Comparison of ENCODE assay signal across 10 cellular contexts in genomic region chr2:210477496-210477895, GRCh38. TPM values are rescaled to one million over a fixed set of nuclear protein-coding genes. Genes with fewer than 3 reads are reported as not detected.
DNase-seq lines count a peak whose midpoint lies in the region; ATAC-seq and TF ChIP-seq lines count a peak whose summit lies in the region.
"Had no signal": no experiment of that assay in that cellular context is flagged by ENCODE, and none has a peak within 500 bp of the region (broad histone marks: within the 10 kb centered on the region; RNA-seq: fewer than 3 reads in every experiment).

No MANE protein-coding gene starts in this region.

- H3K4me3 ChIP-seq in SK-N-MC (peak overlapping the region; percentile 88), endodermal cell (ENCODE audit: low read length) (peak overlapping the region; percentile 93), prostate gland (no peak overlapping the region)

- ATAC-seq in activated CD4-positive, alpha-beta T cell treated with anti-CD3 and anti-CD28 coated beads for 36 hours = no peak
- no peak for ATAC-seq in HG03442 (IDR thresholded peaks at IDR 0.05; ENCODE audit: unreplicated experiment)
- ATAC-seq: body of pancreas had no signal

- DNase-seq in activated CD4-positive, alpha-beta T cell treated with anti-CD3 and anti-CD28 coated beads for 36 hours = peak; percentile 56
- no peak for DNase-seq in activated CD4-positive, alpha-beta T cell treated with anti-CD3 and anti-CD28 coated beads, Interleukin-2, amount 50 U/mL, for 4 hours
- DNase-seq in SK-N-MC (ENCODE audit: low read depth, low spot score) (no peak), endodermal cell (peak; percentile 78), prostate gland (ENCODE audit: low spot score) (no peak), NCI-H2029 treated with DMSO at 0.1 percent for 48 hours (lab: John Stamatoyannopoulos, UW) (no peak)
- DNase-seq: upper lobe of left lung had no signal

- H3K9me3 ChIP-seq in SK-N-MC (ENCODE audit: low read depth, low read length) = no peaks in the 10 kb centered on the region
- no peaks in the 10 kb centered on the region for H3K9me3 ChIP-seq in endodermal cell (ENCODE audit: control insufficient read depth, low read length)
- no peaks in the 10 kb centered on the region for H3K9me3 ChIP-seq in prostate gland
- H3K9me3 ChIP-seq: body of pancreas, upper lobe of left lung had no signal

- H3K27ac ChIP-seq in SK-N-MC (peak overlapping the region; percentile 59), endodermal cell (ENCODE audit: low read depth, low read length) (no peak overlapping the region), prostate gland (no peak overlapping the region)

- H3K4me1 Mint-ChIP-seq in activated CD4-positive, alpha-beta T cell treated with anti-CD3 and anti-CD28 coated beads for 36 hours = peaks cover 45% of the 10 kb centered on the region
- H3K4me1 Mint-ChIP-seq in endodermal cell = peaks cover 13% of the 10 kb centered on the region
- peaks cover 38% of the 10 kb centered on the region for H3K4me1 Mint-ChIP-seq in nephron

- H3K27me3 ChIP-seq in endodermal cell (ENCODE audit: control insufficient read depth, insufficient read depth, low read length, poor library complexity, severe bottlenecking) (no peaks in the 10 kb centered on the region), prostate gland (replicated peaks; ENCODE audit: insufficient read depth) (no peaks in the 10 kb centered on the region)
- H3K27me3 ChIP-seq: body of pancreas, upper lobe of left lung had no signal

- TF ChIP-seq CTCF in endodermal cell (conservative IDR thresholded peaks at IDR 0.05) (no peak), nephron (IDR thresholded peaks at IDR 0.05; ENCODE audit: unreplicated experiment in 3 of 3) (no peak), prostate gland (IDR thresholded peaks at IDR 0.05) (no peak)

- 56% methylated on average over 2 of the region's 3 CpGs; no CpG with 5 or more reads in 1 of the 2 experiments for WGBS in endodermal cell (ENCODE audit: insufficient coverage in 1 of 2, insufficient read length in 1 of 2), 2 experiments
- WGBS in prostate gland = 85% methylated on average over 3 of the region's 3 CpGs

- TF ChIP-seq POLR2A in prostate gland (IDR thresholded peaks at IDR 0.05) = no peak

- intact Hi-C loops in activated CD4-positive, alpha-beta T cell treated with anti-CD3 and anti-CD28 coated beads for 36 hours (cut with DNase I, micrococcal nuclease) = loop anchor here (2.0 to 5.0 kb wide), 3 partner anchors 305 to 475 kb away; partner anchors contain the start of genes KANSL1L (in 1 of the 2) and RPE (in 1 of the 2)
- intact Hi-C loops in prostate gland (cut with DNase I) = loop anchor here (5.0 kb wide), 1 partner anchor 310 kb away; no protein-coding TSS in a partner anchor

- peaks cover 18% of the 10 kb centered on the region for H3K36me3 Mint-ChIP-seq in activated CD4-positive, alpha-beta T cell treated with anti-CD3 and anti-CD28 coated beads for 36 hours (ENCODE audit: low read depth)
- H3K36me3 Mint-ChIP-seq in endodermal cell (ENCODE audit: low read depth) (peaks cover 12% of the 10 kb centered on the region), nephron (ENCODE audit: low read depth) (peaks cover 26% of the 10 kb centered on the region)

- CTCF ChIA-PET in activated CD4-positive, alpha-beta T cell treated with anti-CD3 and anti-CD28 coated beads for 36 hours (lab: Charles Lee) = interaction anchor here (1.2 to 1.8 kb wide), 3 partner anchors 9 to 26 kb away, joined by 3 to 6 read pairs (median 4); no protein-coding TSS in a partner anchor

- H3K27ac Mint-ChIP-seq in activated CD4-positive, alpha-beta T cell treated with anti-CD3 and anti-CD28 coated beads for 36 hours = peak overlapping the region; percentile 97
- H3K27ac Mint-ChIP-seq in endodermal cell = peak overlapping the region; percentile 53
- peak overlapping the region; percentile 90 to 98 (median 96) for H3K27ac Mint-ChIP-seq in nephron

- H3K4me3 Mint-ChIP-seq in activated CD4-positive, alpha-beta T cell treated with anti-CD3 and anti-CD28 coated beads for 36 hours = peak overlapping the region; percentile 97
- H3K4me3 Mint-ChIP-seq in endodermal cell (peak overlapping the region; percentile 93), nephron (peak overlapping the region; percentile 98 to 99 (median 99))

- peaks cover 15% of the 10 kb centered on the region for H3K36me3 ChIP-seq in SK-N-MC (ENCODE audit: insufficient read depth, low read length)
- peaks cover 2% of the 10 kb centered on the region for H3K36me3 ChIP-seq in endodermal cell (ENCODE audit: control insufficient read depth, insufficient read depth, low read length)
- H3K36me3 ChIP-seq in prostate gland = no peaks in the 10 kb centered on the region
- H3K36me3 ChIP-seq: upper lobe of left lung had no signal

- H3K4me1 ChIP-seq in endodermal cell (ENCODE audit: control insufficient read depth, insufficient read depth, low read length) (no peaks in the 10 kb centered on the region), prostate gland (replicated peaks) (no peaks in the 10 kb centered on the region)

- H3K9ac ChIP-seq in SK-N-MC (ENCODE audit: insufficient read length) (peak overlapping the region; percentile 93), endodermal cell (ENCODE audit: extremely low read depth, low read length, poor library complexity, severe bottlenecking) (no peak overlapping the region)

- no peaks in the 10 kb centered on the region for H3K27me3 Mint-ChIP-seq in activated CD4-positive, alpha-beta T cell treated with anti-CD3 and anti-CD28 coated beads for 36 hours
- H3K27me3 Mint-ChIP-seq in endodermal cell (ENCODE audit: insufficient read depth) (no peaks in the 10 kb centered on the region), nephron (ENCODE audit: low read depth) (no peaks in the 10 kb centered on the region)

- H3K9me3 Mint-ChIP-seq in activated CD4-positive, alpha-beta T cell treated with anti-CD3 and anti-CD28 coated beads for 36 hours (ENCODE audit: low read depth) = no peaks in the 10 kb centered on the region
- no peaks in the 10 kb centered on the region for H3K9me3 Mint-ChIP-seq in endodermal cell
- H3K9me3 Mint-ChIP-seq in nephron = no peaks in the 10 kb centered on the region

- POLR2A ChIA-PET in activated CD4-positive, alpha-beta T cell treated with anti-CD3 and anti-CD28 coated beads for 36 hours (lab: Charles Lee) = no interaction called here

RNA-seq across cellular contexts. Expression of gene LANCL1, which starts 0.9 kb away (rescaled TPM):
- total RNA-seq in activated CD4-positive, alpha-beta T cell treated with anti-CD3 and anti-CD28 coated beads for 36 hours = 10 to 100 TPM; 43.3 to 45.4 TPM
- total RNA-seq in endodermal cell = 10 to 100 TPM; 68.4 to 88.1 TPM
- 49.7 TPM for polyA plus RNA-seq in endodermal cell (2013, experiment 1 of 2)
- 51.4 TPM for polyA plus RNA-seq in endodermal cell (2013, experiment 2 of 2)
- 10 to 100 TPM; 48.2 to 50.1 TPM for total RNA-seq in prostate gland

Comparison
In these comparisons a context has a peak if more than half of its experiments do, and no peak if none do; other contexts are left out.
1. DNase-seq: peak in activated CD4-positive, alpha-beta T cell treated with anti-CD3 and anti-CD28 coated beads for 36 hours (single experiment) and endodermal cell (single experiment); none in activated CD4-positive, alpha-beta T cell treated with anti-CD3 and anti-CD28 coated beads, Interleukin-2, amount 50 U/mL, for 4 hours (0 of 2), SK-N-MC (single experiment), prostate gland (single experiment) and NCI-H2029 treated with DMSO at 0.1 percent for 48 hours (single experiment).
2. H3K4me3 ChIP-seq: peak in SK-N-MC (single experiment) and endodermal cell (single experiment); none in prostate gland (0 of 2).
3. Peak in every context shown above with its lines, with median percentiles within 50 percentile points of each other: H3K27ac Mint-ChIP-seq and H3K4me3 Mint-ChIP-seq.